ENCODE assay signal across 10 cellular contexts in genomic region chr2:43459455-43459854, GRCh38.
A peak's percentile ranks its signal among the peaks of the same experiment; 100 is the strongest.
DNase-seq lines count a peak whose midpoint lies in the region; ATAC-seq and TF ChIP-seq lines count a peak whose summit lies in the region.
"Had no signal": no experiment of that assay in that cellular context is flagged by ENCODE, and none has a peak within 500 bp of the region (broad histone marks: within the 10 kb centered on the region; RNA-seq: fewer than 3 reads in every experiment).

No MANE protein-coding gene starts in this region.

- H3K36me3 ChIP-seq in right atrium auricular region (no peaks in the 10 kb centered on the region), brain microvascular endothelial cell (replicated peaks) (no peaks in the 10 kb centered on the region), upper lobe of left lung (no peaks in the 10 kb centered on the region)

- DNase-seq in Right ventricle myocardium inferior (ENCODE audit: missing footprints) (no peak), right atrium auricular region (ENCODE audit: low spot score) (no peak), brain microvascular endothelial cell (peak; percentile 72), lung microvascular endothelial cell (ENCODE audit: low read depth in 2 of 2) (peak; percentile 46 to 47), upper lobe of left lung (no peak)
- no peak for DNase-seq in activated naive CD4-positive, alpha-beta T cell treated with anti-CD3 and anti-CD28 coated beads for 36 hours
- DNase-seq: amniotic stem cell, NCI-H1048 had no signal

- no peaks in the 10 kb centered on the region for H3K9me3 ChIP-seq in right atrium auricular region
- no peaks in the 10 kb centered on the region for H3K9me3 ChIP-seq in upper lobe of left lung

- ATAC-seq in Right ventricle myocardium inferior: peak; percentile 31
- ATAC-seq in upper lobe of left lung (ENCODE audit: low FRiP score in 2 of 2): peak in 1 of 2 donors; percentile 31
- no peak for ATAC-seq in HG02852 (IDR thresholded peaks at IDR 0.05; ENCODE audit: unreplicated experiment)
- ATAC-seq in GM21528 (IDR thresholded peaks at IDR 0.05; ENCODE audit: low FRiP score, unreplicated experiment): no peak

- TF ChIP-seq EP300 in upper lobe of left lung (IDR thresholded peaks at IDR 0.05): no peak

- peaks cover 2% of the 10 kb centered on the region for H3K4me1 Mint-ChIP-seq in activated naive CD4-positive, alpha-beta T cell treated with anti-CD3 and anti-CD28 coated beads for 36 hours (ENCODE audit: low read depth)

- no peak overlapping the region for H3K4me3 Mint-ChIP-seq in activated naive CD4-positive, alpha-beta T cell treated with anti-CD3 and anti-CD28 coated beads for 36 hours

- H3K4me1 ChIP-seq in right atrium auricular region: peaks cover 0 to 46% of the 10 kb centered on the region in 2 donors
- H3K4me1 ChIP-seq in upper lobe of left lung: peaks cover 51 to 74% (median 62%) of the 10 kb centered on the region in 4 donors

- TF ChIP-seq CTCF in right atrium auricular region (IDR thresholded peaks at IDR 0.05): no peak
- no peak for TF ChIP-seq CTCF in brain microvascular endothelial cell (IDR thresholded peaks at IDR 0.05; ENCODE audit: low read depth, low read length, missing control alignments)
- TF ChIP-seq CTCF in upper lobe of left lung (IDR thresholded peaks at IDR 0.05): no peak

- H3K4me3 ChIP-seq in right atrium auricular region (no peak overlapping the region), brain microvascular endothelial cell (ENCODE audit: low read depth, low read length) (no peak overlapping the region), upper lobe of left lung (no peak overlapping the region)

- CTCF ChIA-PET in activated naive CD4-positive, alpha-beta T cell treated with anti-CD3 and anti-CD28 coated beads for 36 hours (lab: Charles Lee): interaction anchor here (0.7 kb wide), 1 partner anchor 118 kb away, joined by 3 read pairs; no protein-coding TSS in a partner anchor

- H3K9me3 Mint-ChIP-seq in activated naive CD4-positive, alpha-beta T cell treated with anti-CD3 and anti-CD28 coated beads for 36 hours: no peaks in the 10 kb centered on the region

- peaks cover 10% of the 10 kb centered on the region for H3K36me3 Mint-ChIP-seq in activated naive CD4-positive, alpha-beta T cell treated with anti-CD3 and anti-CD28 coated beads for 36 hours (ENCODE audit: low read depth)

- in situ Hi-C loops in brain microvascular endothelial cell (cut with HindIII; ENCODE audit: low pct_ligation_motif_present, low sequenced_read_pairs): no loop called here

- no peaks in the 10 kb centered on the region for H3K27me3 Mint-ChIP-seq in activated naive CD4-positive, alpha-beta T cell treated with anti-CD3 and anti-CD28 coated beads for 36 hours (ENCODE audit: low read depth)

- no peak for TF ChIP-seq POLR2A in upper lobe of left lung (IDR thresholded peaks at IDR 0.05)

- no peak overlapping the region for H3K27ac Mint-ChIP-seq in activated naive CD4-positive, alpha-beta T cell treated with anti-CD3 and anti-CD28 coated beads for 36 hours

- no peak overlapping the region for H3K27ac ChIP-seq in right atrium auricular region
- H3K27ac ChIP-seq in brain microvascular endothelial cell: peak overlapping the region; percentile 71
- peak overlapping the region; percentile 4 to 62 (median 36) for H3K27ac ChIP-seq in upper lobe of left lung

- intact Hi-C loops in Right ventricle myocardium inferior (cut with DNase I): no loop called here
- intact Hi-C loops in activated naive CD4-positive, alpha-beta T cell treated with anti-CD3 and anti-CD28 coated beads for 36 hours (cut with micrococcal nuclease): no loop called here

- H3K27me3 ChIP-seq in right atrium auricular region (no peaks in the 10 kb centered on the region), brain microvascular endothelial cell (replicated peaks) (no peaks in the 10 kb centered on the region), upper lobe of left lung (no peaks in the 10 kb centered on the region)

Comparison
In these comparisons a context has a peak if more than half of its experiments do, and no peak if none do; other contexts are left out.
1. DNase-seq: peak in brain microvascular endothelial cell (single experiment) and lung microvascular endothelial cell (2 of 2); none in Right ventricle myocardium inferior (single experiment), right atrium auricular region (single experiment), upper lobe of left lung (0 of 2) and activated naive CD4-positive, alpha-beta T cell treated with anti-CD3 and anti-CD28 coated beads for 36 hours (single experiment).
2. H3K27ac ChIP-seq: peak in brain microvascular endothelial cell (single experiment) and upper lobe of left lung (4 of 4); none in right atrium auricular region (0 of 2).